8 cellular contexts compared by ENCODE assay signal in genomic region chr19:20661150-20661819, GRCh38. TPM values are rescaled to one million over a fixed set of nuclear protein-coding genes. Genes with fewer than 3 reads are reported as not detected.
DNase-seq lines count a peak whose midpoint lies in the region; ATAC-seq lines count a peak whose summit lies in the region.

Gene ZNF626 (minus strand): TSS chr19:20661571. CDS start chr19:20661446, 125 bp downstream.

- ATAC-seq in GM21825 (IDR thresholded peaks at IDR 0.05; ENCODE audit: unreplicated experiment), result peak; percentile 89

- DNase-seq in COLO829 (ENCODE audit: low spot score), result peak; percentile 52
- DNase-seq in NCI-H2029 (lab: John Stamatoyannopoulos, UW), result peak; percentile 99
- DNase-seq in activated CD4-positive, alpha-beta T cell treated with anti-CD3 and anti-CD28 coated beads, Interleukin-2, amount 50 U/mL, for 4 hours, result peak; percentile 87 to 88
- peak; percentile 99 for DNase-seq in dermis blood vessel endothelial cell
- DNase-seq in left kidney (ENCODE audit: low read depth, low spot score), result peak; percentile 99
- DNase-seq in stimulated activated CD4-positive, alpha-beta T cell treated with anti-CD3 and anti-CD28 coated beads, Interleukin-15, amount 100 ng/mL, for 48 hours (ENCODE audit: low read depth in 2 of 2), result peak; percentile 85 to 91
- DNase-seq in OCI-M2 (lab: John Stamatoyannopoulos, UW; ENCODE audit: unreplicated experiment), result no peak

RNA-seq across cellular contexts. Expression of gene ZNF626, which starts in this region (rescaled TPM):
- total RNA-seq in dermis blood vessel endothelial cell, result 8.1 and 18.7 TPM in 2 replicates
